In the genomic region with DNA sequence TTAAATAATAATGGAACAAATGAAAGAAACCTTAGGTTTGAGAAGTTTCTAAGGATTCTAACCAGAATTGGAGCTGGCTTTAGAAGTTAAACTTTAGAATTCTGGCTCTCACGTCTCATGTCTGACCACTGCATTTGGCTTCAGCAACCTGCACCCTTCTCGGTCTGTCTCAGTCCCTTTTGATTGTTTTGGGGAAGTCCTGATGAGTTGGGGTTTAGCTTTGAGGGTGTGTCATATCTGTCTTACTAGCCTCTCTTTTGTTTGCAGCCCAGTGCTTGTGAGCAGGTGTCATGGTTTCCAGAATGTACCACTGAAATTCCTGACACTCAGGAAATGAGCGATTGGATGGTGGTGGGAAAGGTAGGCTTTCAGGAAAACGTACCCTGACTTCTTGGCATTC, we compare ENCODE assay signal across 21 cellular contexts. TPM values are rescaled to one million over a fixed set of nuclear protein-coding genes. Genes with fewer than 3 reads are reported as not detected.
DNase-seq lines count a peak whose midpoint lies in the region; ATAC-seq, FAIRE-seq and TF ChIP-seq lines count a peak whose summit lies in the region.
"Had no signal": no experiment of that assay in that cellular context is flagged by ENCODE, and none has a peak within 500 bp of the region (broad histone marks: within the 10 kb centered on the region; RNA-seq: fewer than 3 reads in every experiment).

No MANE protein-coding gene starts in this region.

- no peaks in the 10 kb centered on the region for H3K9me3 Mint-ChIP-seq in activated CD4-positive, alpha-beta memory T cell treated with anti-CD3 and anti-CD28 coated beads for 36 hours
- H3K9me3 Mint-ChIP-seq in activated CD4-positive, alpha-beta memory T cell treated with anti-CD3 and anti-CD28 coated beads, Interleukin-2, amount 10 ng/mL, durations not matched to agents 7 days and 5 days, result no peaks in the 10 kb centered on the region
- H3K9me3 Mint-ChIP-seq: CD4-positive, alpha-beta memory T cell; HFFc6; IgD-negative memory B cell had no signal

- peak overlapping the region; percentile 14 for H3K27ac Mint-ChIP-seq in activated CD4-positive, alpha-beta memory T cell treated with anti-CD3 and anti-CD28 coated beads for 36 hours
- H3K27ac Mint-ChIP-seq in activated CD4-positive, alpha-beta memory T cell treated with anti-CD3 and anti-CD28 coated beads, Interleukin-2, amount 10 ng/mL, durations not matched to agents 7 days and 5 days, result no peak overlapping the region
- H3K27ac Mint-ChIP-seq: CD4-positive, alpha-beta memory T cell; HFFc6 had no signal

- no peak overlapping the region for H3K4me3 ChIP-seq in WERI-Rb-1 (ENCODE audit: low read depth, low read length)
- H3K4me3 ChIP-seq in bronchial epithelial cell (ENCODE audit: low read depth, low read length), result no peak overlapping the region
- no peak overlapping the region for H3K4me3 ChIP-seq in uterus
- H3K4me3 ChIP-seq: A549 had no signal

- no peak overlapping the region for H3K4me3 Mint-ChIP-seq in activated CD4-positive, alpha-beta memory T cell treated with anti-CD3 and anti-CD28 coated beads for 36 hours
- H3K4me3 Mint-ChIP-seq in activated CD4-positive, alpha-beta memory T cell treated with anti-CD3 and anti-CD28 coated beads, Interleukin-2, amount 10 ng/mL, durations not matched to agents 7 days and 5 days, result no peak overlapping the region
- H3K4me3 Mint-ChIP-seq: CD4-positive, alpha-beta memory T cell; HFFc6; IgD-negative memory B cell had no signal

- no peak for DNase-seq in activated CD4-positive, alpha-beta memory T cell treated with anti-CD3 and anti-CD28 coated beads for 36 hours
- DNase-seq in activated CD4-positive, alpha-beta memory T cell treated with anti-CD3 and anti-CD28 coated beads, Interleukin-2, amount 10 ng/mL, durations not matched to agents 7 days and 5 days, result no peak
- DNase-seq in WERI-Rb-1 (no peak), bronchial epithelial cell (ENCODE audit: low read depth) (no peak), SIG-M5 treated with dmso at 0.1 percent for 504 hours (lab: John Stamatoyannopoulos, UW; ENCODE audit: unreplicated experiment) (no peak), uterus (no peak)
- DNase-seq: AML-193; CD4-positive, alpha-beta memory T cell; DMS153; DMS79; GDM1; GOT3; H7; HFFc6 had no signal

- FAIRE-seq in bronchial epithelial cell (lab: Jason Lieb, UNC), result peak; percentile 43
- FAIRE-seq: A549, HepG2 had no signal

- H3K27ac ChIP-seq in WERI-Rb-1 (peak overlapping the region; percentile 83), uterus (no peak overlapping the region)
- H3K27ac ChIP-seq: 22Rv1, A549, C4-2B had no signal

- H3K36me3 ChIP-seq in WERI-Rb-1 (peaks cover 66% of the 10 kb centered on the region), bronchial epithelial cell (ENCODE audit: control insufficient read depth, insufficient read depth, low read length) (peaks cover 12% of the 10 kb centered on the region), uterus (no peaks in the 10 kb centered on the region)

- peaks cover 36% of the 10 kb centered on the region for H3K4me1 Mint-ChIP-seq in activated CD4-positive, alpha-beta memory T cell treated with anti-CD3 and anti-CD28 coated beads for 36 hours (ENCODE audit: low read depth)
- H3K4me1 Mint-ChIP-seq in activated CD4-positive, alpha-beta memory T cell treated with anti-CD3 and anti-CD28 coated beads, Interleukin-2, amount 10 ng/mL, durations not matched to agents 7 days and 5 days, result peaks cover 5% of the 10 kb centered on the region

- CTCF ChIA-PET in activated CD4-positive, alpha-beta memory T cell treated with anti-CD3 and anti-CD28 coated beads for 36 hours (lab: Charles Lee), result no interaction called here
- CTCF ChIA-PET in activated CD4-positive, alpha-beta memory T cell treated with anti-CD3 and anti-CD28 coated beads, Interleukin-2, amount 10 ng/mL, durations not matched to agents 7 days and 5 days (lab: Charles Lee), result no interaction called here

- TF ChIP-seq CTCF in WERI-Rb-1 (IDR thresholded peaks at IDR 0.05; ENCODE audit: low read depth, low read length) (no peak), bronchial epithelial cell (IDR thresholded peaks at IDR 0.05; ENCODE audit: insufficient read depth, low read length, severe bottlenecking) (no peak), uterus (IDR thresholded peaks at IDR 0.05) (no peak)

- intact Hi-C loops in activated CD4-positive, alpha-beta memory T cell treated with anti-CD3 and anti-CD28 coated beads for 36 hours (cut with micrococcal nuclease), result no loop called here
- intact Hi-C loops in uterus (cut with DNase I; ENCODE audit: low total_unique reads), result no loop called here

- no peaks in the 10 kb centered on the region for H3K9me3 ChIP-seq in WERI-Rb-1 (ENCODE audit: severe bottlenecking)
- no peaks in the 10 kb centered on the region for H3K9me3 ChIP-seq in uterus
- H3K9me3 ChIP-seq: A549 had no signal

- POLR2A ChIA-PET in activated CD4-positive, alpha-beta memory T cell treated with anti-CD3 and anti-CD28 coated beads for 36 hours (lab: Charles Lee), result interaction anchor here (2.3 kb wide), 1 partner anchor 17 kb away, joined by 6 read pairs; a partner anchor contains a TSS
- POLR2A ChIA-PET in activated CD4-positive, alpha-beta memory T cell treated with anti-CD3 and anti-CD28 coated beads, Interleukin-2, amount 10 ng/mL, durations not matched to agents 7 days and 5 days (lab: Charles Lee), result interaction anchor here (0.6 to 1.0 kb wide), 3 partner anchors 9 to 110 kb away, joined by 3 read pairs; no protein-coding TSS in a partner anchor

- no peaks in the 10 kb centered on the region for H3K4me1 ChIP-seq in uterus
- H3K4me1 ChIP-seq: A549 had no signal

- no peak for TF ChIP-seq POLR2A in uterus (IDR thresholded peaks at IDR 0.05)

- H3K27me3 ChIP-seq in WERI-Rb-1 (ENCODE audit: insufficient read depth, low read depth, severe bottlenecking) (no peaks in the 10 kb centered on the region), bronchial epithelial cell (ENCODE audit: control insufficient read depth, insufficient read depth, low read length) (no peaks in the 10 kb centered on the region), uterus (no peaks in the 10 kb centered on the region)

- no peaks in the 10 kb centered on the region for H3K27me3 Mint-ChIP-seq in activated CD4-positive, alpha-beta memory T cell treated with anti-CD3 and anti-CD28 coated beads for 36 hours
- H3K27me3 Mint-ChIP-seq in activated CD4-positive, alpha-beta memory T cell treated with anti-CD3 and anti-CD28 coated beads, Interleukin-2, amount 10 ng/mL, durations not matched to agents 7 days and 5 days, result no peaks in the 10 kb centered on the region
- H3K27me3 Mint-ChIP-seq: CD4-positive, alpha-beta memory T cell; IgD-negative memory B cell had no signal

- H3K36me3 Mint-ChIP-seq in activated CD4-positive, alpha-beta memory T cell treated with anti-CD3 and anti-CD28 coated beads for 36 hours, result peaks cover 58% of the 10 kb centered on the region
- peaks cover 83% of the 10 kb centered on the region for H3K36me3 Mint-ChIP-seq in activated CD4-positive, alpha-beta memory T cell treated with anti-CD3 and anti-CD28 coated beads, Interleukin-2, amount 10 ng/mL, durations not matched to agents 7 days and 5 days (ENCODE audit: low read depth)

- no peak for ATAC-seq in HG03571 (IDR thresholded peaks at IDR 0.05; ENCODE audit: unreplicated experiment)
- ATAC-seq: A549, HCT116, HepG2 had no signal

RNA-seq across cellular contexts. Expression of a gene that starts 17.0 kb away (rescaled TPM):
- 10 to 100 TPM; 69.2 to 70.1 TPM for total RNA-seq in activated CD4-positive, alpha-beta memory T cell treated with anti-CD3 and anti-CD28 coated beads for 36 hours
- 10 to 100 TPM; 97.7 to 99.7 TPM for total RNA-seq in activated CD4-positive, alpha-beta memory T cell treated with anti-CD3 and anti-CD28 coated beads, Interleukin-2, amount 10 ng/mL, durations not matched to agents 7 days and 5 days
- total RNA-seq in bronchial epithelial cell, result 15.8 and 22.1 TPM in 2 replicates
- total RNA-seq in uterus, result 10 to 100 TPM in 3 of 4 donors, 1 to 10 TPM in 1; 5.9 to 54.9 (median 31.0) TPM

RNA-seq across cellular contexts. Expression of a gene that starts 49.7 kb away (rescaled TPM):
- total RNA-seq in activated CD4-positive, alpha-beta memory T cell treated with anti-CD3 and anti-CD28 coated beads for 36 hours, result 10 to 100 TPM; 60.4 to 65.2 TPM
- 10 to 100 TPM; 52.2 to 55.0 TPM for total RNA-seq in activated CD4-positive, alpha-beta memory T cell treated with anti-CD3 and anti-CD28 coated beads, Interleukin-2, amount 10 ng/mL, durations not matched to agents 7 days and 5 days
- total RNA-seq in bronchial epithelial cell (26.0 and 29.7 TPM in 2 replicates), uterus (10 to 100 TPM in 2 of 4 donors, 1 to 10 TPM in 1, not detected in 1; 8.7 to 47.6 (median 18.5) TPM)
